ENCODE assay signal across 1 cellular context in genomic region chr9:6008169-6008979, GRCh38.
TF ChIP-seq lines count a peak whose summit lies in the region.

No MANE protein-coding gene starts in this region.

TF ChIP-seq in HepG2, 621 proteins besides CTCF, POLR2A, EP300 and RAD21 (continued from another document):
- TF ChIP-seq ATF4 (CRISPR knock-in tag; IDR thresholded peaks at IDR 0.05) = 0 out of 4 replicates have a peak, but pooled peaks of 1 of the 2 experiments have one; percentile 19
- TF ChIP-seq FOXC1 (CRISPR knock-in tag; IDR thresholded peaks at IDR 0.05; ENCODE audit: borderline replicate concordance) = no peak
- TF ChIP-seq, protein P1, sequence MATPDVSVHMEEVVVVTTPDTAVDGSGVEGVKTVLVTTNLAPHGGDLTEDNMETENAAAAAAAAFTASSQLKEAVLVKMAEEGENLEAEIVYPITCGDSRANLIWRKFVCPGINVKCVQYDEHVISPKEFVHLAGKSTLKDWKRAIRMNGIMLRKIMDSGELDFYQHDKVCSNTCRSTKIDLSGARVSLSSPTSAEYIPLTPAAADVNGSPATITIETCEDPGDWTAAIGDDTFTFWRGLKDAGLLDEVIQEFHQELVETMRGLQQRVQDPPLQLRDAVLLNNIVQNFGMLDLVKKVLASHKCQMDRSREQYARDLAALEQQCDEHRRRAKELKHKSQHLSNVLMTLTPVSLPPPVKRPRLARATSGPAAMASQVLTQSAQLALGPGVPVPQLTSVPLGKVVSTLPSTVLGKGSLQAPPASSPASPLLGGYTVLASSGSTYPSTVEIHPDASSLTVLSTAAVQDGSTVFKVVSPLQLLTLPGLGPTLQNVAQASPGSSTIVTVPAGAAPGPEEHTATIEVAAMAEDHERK (CRISPR knock-in tag; IDR thresholded peaks at IDR 0.05; ENCODE audit: low read depth) = no peak
- TF ChIP-seq ZFP37 (CRISPR knock-in tag; IDR thresholded peaks at IDR 0.05; ENCODE audit: borderline replicate concordance) = no peak
- TF ChIP-seq GATAD1 (CRISPR knock-in tag; IDR thresholded peaks at IDR 0.05) = peak; percentile 92
- no peak for TF ChIP-seq TFDP1 (CRISPR knock-in tag; IDR thresholded peaks at IDR 0.05; ENCODE audit: borderline replicate concordance)
- TF ChIP-seq SOX13 (IDR thresholded peaks at IDR 0.05) = no peak
- 0 out of 4 replicates have a peak, but pooled peaks of 1 of the 2 experiments have one; percentile 16 for TF ChIP-seq SOX13 (CRISPR knock-in tag; conservative IDR thresholded peaks at IDR 0.05 in 1 of 2, IDR thresholded peaks at IDR 0.05 in 1 of 2)
- TF ChIP-seq NFYB (CRISPR knock-in tag; IDR thresholded peaks at IDR 0.05) = peak; percentile 69
- peak; percentile 63 for TF ChIP-seq RBM22 (optimal IDR thresholded peaks at IDR 0.05; ENCODE audit: low read length)
- TF ChIP-seq ZFX (CRISPR knock-in tag; IDR thresholded peaks at IDR 0.05; ENCODE audit: low read depth) = peak; percentile 58; the same call in 1 of the 2 replicates
- peak; percentile 86 for TF ChIP-seq KAT8 (CRISPR knock-in tag; IDR thresholded peaks at IDR 0.05)
- no peak for TF ChIP-seq MED8 (CRISPR knock-in tag; IDR thresholded peaks at IDR 0.05; ENCODE audit: insufficient replicate concordance)
- TF ChIP-seq ZNF609 (CRISPR knock-in tag; IDR thresholded peaks at IDR 0.05; ENCODE audit: borderline replicate concordance) = no peak
- TF ChIP-seq NONO (IDR thresholded peaks at IDR 0.05) = no peak
- TF ChIP-seq NONO (CRISPR knock-in tag; conservative IDR thresholded peaks at IDR 0.05) = peak; percentile 60; the same call in 1 of the 2 replicates
- TF ChIP-seq, protein P2, sequence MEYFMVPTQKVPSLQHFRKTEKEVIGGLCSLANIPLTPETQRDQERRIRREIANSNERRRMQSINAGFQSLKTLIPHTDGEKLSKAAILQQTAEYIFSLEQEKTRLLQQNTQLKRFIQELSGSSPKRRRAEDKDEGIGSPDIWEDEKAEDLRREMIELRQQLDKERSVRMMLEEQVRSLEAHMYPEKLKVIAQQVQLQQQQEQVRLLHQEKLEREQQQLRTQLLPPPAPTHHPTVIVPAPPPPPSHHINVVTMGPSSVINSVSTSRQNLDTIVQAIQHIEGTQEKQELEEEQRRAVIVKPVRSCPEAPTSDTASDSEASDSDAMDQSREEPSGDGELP (IDR thresholded peaks at IDR 0.05; ENCODE audit: borderline replicate concordance, low read depth) = peak; percentile 46; the same call in 1 of the 2 replicates
- no peak for TF ChIP-seq GABPA (IDR thresholded peaks at IDR 0.05; ENCODE audit: low read depth, low read length)
- peak; percentile 69 for TF ChIP-seq GABPA (CRISPR knock-in tag; IDR thresholded peaks at IDR 0.05; ENCODE audit: low read depth)
- no peak for TF ChIP-seq SRF (IDR thresholded peaks at IDR 0.05; ENCODE audit: low read depth, low read length)
- TF ChIP-seq TARDBP (CRISPR knock-in tag; IDR thresholded peaks at IDR 0.05) = peak; percentile 36; the same call in 1 of the 2 replicates
- TF ChIP-seq PHF5A (CRISPR knock-in tag; IDR thresholded peaks at IDR 0.05; ENCODE audit: low read depth, unreplicated experiment) = peak; percentile 44
- no peak; the same call in 1 of the 2 replicates for TF ChIP-seq ZHX2 (IDR thresholded peaks at IDR 0.05; ENCODE audit: low read depth)
- TF ChIP-seq ZHX2 (CRISPR knock-in tag; IDR thresholded peaks at IDR 0.05; ENCODE audit: borderline replicate concordance) = no peak
- peak; percentile 61 for TF ChIP-seq TAF1 (CRISPR knock-in tag; IDR thresholded peaks at IDR 0.05)
- TF ChIP-seq BORCS8-MEF2B (CRISPR knock-in tag; IDR thresholded peaks at IDR 0.05) = peak; percentile 19; the same call in 1 of the 2 replicates
- TF ChIP-seq CEBPG (CRISPR knock-in tag; IDR thresholded peaks at IDR 0.05) = peak; percentile 76
- TF ChIP-seq, protein P3, sequence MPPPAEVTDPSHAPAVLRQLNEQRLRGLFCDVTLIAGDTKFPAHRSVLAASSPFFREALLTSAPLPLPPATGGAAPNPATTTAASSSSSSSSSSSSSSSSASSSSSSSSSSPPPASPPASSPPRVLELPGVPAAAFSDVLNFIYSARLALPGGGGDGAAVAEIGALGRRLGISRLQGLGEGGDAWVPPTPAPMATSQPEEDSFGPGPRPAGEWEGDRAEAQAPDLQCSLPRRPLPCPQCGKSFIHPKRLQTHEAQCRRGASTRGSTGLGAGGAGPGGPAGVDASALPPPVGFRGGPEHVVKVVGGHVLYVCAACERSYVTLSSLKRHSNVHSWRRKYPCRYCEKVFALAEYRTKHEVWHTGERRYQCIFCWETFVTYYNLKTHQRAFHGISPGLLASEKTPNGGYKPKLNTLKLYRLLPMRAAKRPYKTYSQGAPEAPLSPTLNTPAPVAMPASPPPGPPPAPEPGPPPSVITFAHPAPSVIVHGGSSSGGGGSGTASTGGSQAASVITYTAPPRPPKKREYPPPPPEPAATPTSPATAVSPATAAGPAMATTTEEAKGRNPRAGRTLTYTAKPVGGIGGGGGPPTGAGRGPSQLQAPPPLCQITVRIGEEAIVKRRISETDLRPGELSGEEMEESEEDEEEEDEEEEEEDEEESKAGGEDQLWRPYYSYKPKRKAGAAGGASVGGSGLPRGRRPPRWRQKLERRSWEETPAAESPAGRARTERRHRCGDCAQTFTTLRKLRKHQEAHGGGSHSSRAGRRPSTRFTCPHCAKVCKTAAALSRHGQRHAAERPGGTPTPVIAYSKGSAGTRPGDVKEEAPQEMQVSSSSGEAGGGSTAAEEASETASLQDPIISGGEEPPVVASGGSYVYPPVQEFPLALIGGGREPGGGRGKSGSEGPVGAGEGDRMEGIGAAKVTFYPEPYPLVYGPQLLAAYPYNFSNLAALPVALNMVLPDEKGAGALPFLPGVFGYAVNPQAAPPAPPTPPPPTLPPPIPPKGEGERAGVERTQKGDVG (CRISPR knock-in tag; IDR thresholded peaks at IDR 0.05; ENCODE audit: borderline replicate concordance) = no peak
- peak; percentile 78; the same call in 1 of the 2 replicates for TF ChIP-seq KDM5A (IDR thresholded peaks at IDR 0.05; ENCODE audit: borderline replicate concordance, low read length)
- peak; percentile 87 for TF ChIP-seq THAP11 (CRISPR knock-in tag; IDR thresholded peaks at IDR 0.05)
- peak; percentile 9; the same call in 1 of the 2 replicates for TF ChIP-seq YEATS4 (CRISPR knock-in tag; IDR thresholded peaks at IDR 0.05; ENCODE audit: borderline replicate concordance)
- no peak for TF ChIP-seq JUN (CRISPR knock-in tag; IDR thresholded peaks at IDR 0.05)
- 0 out of 2 replicates have a peak, but pooled peaks have one; percentile 3 for TF ChIP-seq DMAP1 (CRISPR knock-in tag; IDR thresholded peaks at IDR 0.05)
- TF ChIP-seq ZBTB2 (CRISPR knock-in tag; IDR thresholded peaks at IDR 0.05; ENCODE audit: low read depth) = 0 out of 2 replicates have a peak, but pooled peaks have one; percentile 62
- TF ChIP-seq ZKSCAN8 (CRISPR knock-in tag; IDR thresholded peaks at IDR 0.05; ENCODE audit: borderline replicate concordance) = 0 out of 2 replicates have a peak, but pooled peaks have one; percentile 24
- no peak for TF ChIP-seq NRL (CRISPR knock-in tag; IDR thresholded peaks at IDR 0.05; ENCODE audit: borderline replicate concordance)
